ENCODE assay signal across 25 cellular contexts in the genomic region with DNA sequence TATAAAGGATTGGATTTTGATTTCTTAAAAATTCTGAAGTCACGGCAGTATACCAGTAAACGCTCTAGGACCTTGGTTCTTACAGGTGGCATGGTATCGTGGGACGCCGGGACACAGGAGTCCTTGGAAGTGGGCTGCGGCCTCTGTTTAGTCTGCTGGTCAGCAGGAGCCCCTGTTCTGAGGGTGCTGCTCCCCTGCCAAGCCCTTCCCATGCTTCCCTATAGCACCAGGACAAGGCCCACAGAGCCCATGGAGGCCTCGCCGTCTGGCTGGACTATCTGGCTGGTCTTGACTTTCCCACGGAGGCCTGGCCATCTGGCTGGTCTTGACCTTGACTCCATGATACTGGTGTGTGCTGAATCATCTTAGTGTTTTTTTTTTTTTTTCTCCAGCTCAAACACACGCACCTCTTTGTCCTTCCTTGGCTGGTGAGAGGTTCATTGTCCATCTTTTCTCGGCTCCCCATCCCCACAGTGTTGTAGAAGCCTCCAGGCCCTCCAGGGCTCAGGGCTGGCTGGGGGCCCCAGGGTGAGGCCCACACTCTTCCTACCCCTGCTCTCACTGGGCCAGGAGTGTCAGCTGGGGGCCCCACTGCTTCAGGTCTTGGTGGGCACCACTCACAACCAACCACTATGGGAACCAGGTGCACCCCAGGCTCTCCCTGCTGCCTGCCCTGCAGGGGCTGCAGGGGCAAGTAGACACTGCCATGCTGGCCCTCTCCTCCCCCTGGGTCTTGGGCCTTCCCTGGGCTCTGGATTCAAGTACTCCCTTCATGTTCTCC.
"Had no signal": no experiment of that assay in that cellular context is flagged by ENCODE, and none has a peak within 500 bp of the region (broad histone marks: within the 10 kb centered on the region; RNA-seq: fewer than 3 reads in every experiment).

No MANE protein-coding gene starts in this region.

- H3K36me3 ChIP-seq: esophagus muscularis mucosa, gastroesophageal sphincter, heart left ventricle, neural progenitor cell, ovary, sigmoid colon, transverse colon, upper lobe of right lung, uterus had no signal

- DNase-seq: dermis blood vessel endothelial cell; effector memory CD4-positive, alpha-beta T cell; foreskin keratinocyte; kidney glomerular epithelial cell; mammary epithelial cell; mesendoderm; midbrain; naive thymus-derived CD4-positive, alpha-beta T cell; nucleus accumbens; ovary; sigmoid colon; stimulated activated CD4-positive, alpha-beta T cell treated with anti-CD3 and anti-CD28 coated beads, Interleukin-4, amount 100 ng/mL, for 4 hours; stimulated activated naive B cell treated with anti-CD40 and anti-IgM and Interleukin-4, amounts not matched to agents 10 μg/mL and 1 μg/mL and 100 μg/mL, for 72 hours; transverse colon; upper lobe of right lung; uterus had no signal

- H3K4me1 Mint-ChIP-seq: central memory CD8-positive, alpha-beta T cell; nephron; stimulated activated naive B cell treated with anti-CD40 and anti-IgM and Interleukin-4, amounts not matched to agents 10 μg/mL and 1 μg/mL and 100 μg/mL, for 72 hours had no signal

- H3K9me3 ChIP-seq: transverse colon, upper lobe of right lung, uterus had no signal

- H3K4me1 ChIP-seq: foreskin keratinocyte, neural progenitor cell, transverse colon, uterus had no signal

- H3K27ac ChIP-seq: coronary artery, esophagus muscularis mucosa, foreskin keratinocyte, gastroesophageal sphincter, heart left ventricle, hepatocyte, neural progenitor cell, ovary, sigmoid colon, transverse colon, upper lobe of right lung, uterus had no signal

- H3K9me3 Mint-ChIP-seq: central memory CD8-positive, alpha-beta T cell; naive thymus-derived CD4-positive, alpha-beta T cell; stimulated activated naive CD8-positive, alpha-beta T cell treated with anti-CD3 and anti-CD28 coated beads, Interleukin-15, Interleukin-2, amounts not matched to agents 100 ng/mL and 50 ng/mL, for 24 hours had no signal

- H3K27me3 ChIP-seq: foreskin keratinocyte, hepatocyte, neural progenitor cell, ovary, upper lobe of right lung had no signal

- H3K4me3 ChIP-seq: coronary artery, esophagus muscularis mucosa, gastroesophageal sphincter, heart left ventricle, hepatocyte, neural progenitor cell, ovary, sigmoid colon, transverse colon, upper lobe of right lung, uterus had no signal

- H3K36me3 Mint-ChIP-seq: naive thymus-derived CD4-positive, alpha-beta T cell; neural progenitor cell; stimulated activated naive B cell treated with anti-CD40 and anti-IgM and Interleukin-4, amounts not matched to agents 10 μg/mL and 1 μg/mL and 100 μg/mL, for 72 hours had no signal

- H3K4me3 Mint-ChIP-seq: central memory CD8-positive, alpha-beta T cell; naive thymus-derived CD4-positive, alpha-beta T cell; nephron; neural progenitor cell; stimulated activated naive B cell treated with anti-CD40 and anti-IgM and Interleukin-4, amounts not matched to agents 10 μg/mL and 1 μg/mL and 100 μg/mL, for 72 hours; stimulated activated naive CD8-positive, alpha-beta T cell treated with anti-CD3 and anti-CD28 coated beads, Interleukin-15, Interleukin-2, amounts not matched to agents 100 ng/mL and 50 ng/mL, for 24 hours had no signal

- H3K27me3 Mint-ChIP-seq: naive thymus-derived CD4-positive, alpha-beta T cell; stimulated activated naive CD8-positive, alpha-beta T cell treated with anti-CD3 and anti-CD28 coated beads, Interleukin-15, Interleukin-2, amounts not matched to agents 100 ng/mL and 50 ng/mL, for 24 hours had no signal

- H3K27ac Mint-ChIP-seq: naive thymus-derived CD4-positive, alpha-beta T cell; nephron; neural progenitor cell; stimulated activated naive B cell treated with anti-CD40 and anti-IgM and Interleukin-4, amounts not matched to agents 10 μg/mL and 1 μg/mL and 100 μg/mL, for 72 hours; stimulated activated naive CD8-positive, alpha-beta T cell treated with anti-CD3 and anti-CD28 coated beads, Interleukin-15, Interleukin-2, amounts not matched to agents 100 ng/mL and 50 ng/mL, for 24 hours had no signal

- H3K9ac ChIP-seq: neural progenitor cell had no signal

- ATAC-seq: foreskin keratinocyte; gastroesophageal sphincter; heart left ventricle; naive thymus-derived CD4-positive, alpha-beta T cell; stimulated activated naive B cell treated with anti-CD40 and anti-IgM and Interleukin-4, amounts not matched to agents 10 μg/mL and 1 μg/mL and 100 μg/mL, for 72 hours; upper lobe of right lung had no signal
